8 cellular contexts compared by ENCODE assay signal in the genomic region with DNA sequence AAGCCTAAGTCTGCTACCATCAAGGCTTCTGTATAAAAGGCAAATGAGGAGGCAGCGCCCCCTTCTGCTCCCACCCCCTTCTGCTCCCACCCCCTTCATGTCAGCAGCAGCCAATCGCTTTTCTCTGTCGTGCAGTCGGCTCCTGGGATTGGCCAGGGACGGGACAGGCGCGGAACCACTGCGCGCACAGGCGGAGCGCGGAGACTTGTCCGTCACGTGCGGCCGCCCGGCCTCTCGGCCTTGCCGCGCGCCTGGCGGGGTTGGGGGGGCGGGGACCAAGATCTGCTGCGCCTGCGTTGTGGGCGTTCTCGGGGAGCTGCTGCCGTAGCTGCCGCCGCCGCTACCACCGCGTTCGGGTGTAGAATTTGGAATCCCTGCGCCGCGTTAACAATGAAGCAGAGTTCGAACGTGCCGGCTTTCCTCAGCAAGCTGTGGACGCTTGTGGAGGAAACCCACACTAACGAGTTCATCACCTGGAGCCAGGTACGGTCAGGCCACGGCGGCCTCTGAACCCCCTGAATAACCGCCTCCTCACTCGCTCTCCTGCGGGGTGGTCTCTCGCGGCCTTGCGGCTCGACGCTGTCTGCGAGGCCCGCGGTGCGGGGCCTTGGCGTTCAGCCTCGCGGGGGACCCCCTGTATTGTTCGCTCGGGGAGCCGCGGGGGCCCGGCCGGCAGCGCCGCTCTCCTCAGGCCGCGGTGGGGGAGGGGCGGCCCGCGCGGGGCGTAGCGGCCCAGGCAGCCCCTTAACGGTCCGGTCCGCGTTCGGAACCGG. TPM values are rescaled to one million over a fixed set of nuclear protein-coding genes. Genes with fewer than 3 reads are reported as not detected.
DNase-seq lines count a peak whose midpoint lies in the region; ATAC-seq and TF ChIP-seq lines count a peak whose summit lies in the region.

Gene HSF2, plus strand, starts transcription at position 305 of the 773 bp plus-strand sequence. Its CDS starts 86 bp downstream, at position 391.

- H3K27me3 ChIP-seq in RWPE2 (ENCODE audit: insufficient read depth, poor library complexity, severe bottlenecking): no peaks in the 10 kb centered on the region

- H3K4me3 Mint-ChIP-seq in nephron progenitor cell: peak within 1 kb of the TSS; percentile 99
- H3K4me3 Mint-ChIP-seq in stimulated activated naive CD8-positive, alpha-beta T cell treated with anti-CD3 and anti-CD28 coated beads, Interleukin-15, amount 100 ng/mL, for 72 hours: peak within 1 kb of the TSS; percentile 95 to 100

- H3K27me3 Mint-ChIP-seq in nephron progenitor cell (ENCODE audit: low read depth, poor library complexity): peaks cover 6% of the 10 kb centered on the region
- H3K27me3 Mint-ChIP-seq in stimulated activated naive CD8-positive, alpha-beta T cell treated with anti-CD3 and anti-CD28 coated beads, Interleukin-15, amount 100 ng/mL, for 72 hours: no peaks in the 10 kb centered on the region

- H3K4me1 ChIP-seq in RWPE2 (ENCODE audit: insufficient read depth, poor library complexity, severe bottlenecking): peaks cover 16% of the 10 kb centered on the region

- ATAC-seq in RWPE2 (ENCODE audit: low read depth): peak; percentile 99
- peak; percentile 97 for ATAC-seq in stimulated activated naive CD8-positive, alpha-beta T cell treated with anti-CD3 and anti-CD28 coated beads, Interleukin-15, amount 100 ng/mL, for 72 hours

- no peaks in the 10 kb centered on the region for H3K9me3 Mint-ChIP-seq in nephron progenitor cell
- no peaks in the 10 kb centered on the region for H3K9me3 Mint-ChIP-seq in stimulated activated naive CD8-positive, alpha-beta T cell treated with anti-CD3 and anti-CD28 coated beads, Interleukin-15, amount 100 ng/mL, for 72 hours

- H3K36me3 ChIP-seq in RWPE2 (ENCODE audit: low read depth): no peaks in the 10 kb centered on the region; the same call in 1 of the 2 replicates

- H3K36me3 Mint-ChIP-seq in nephron progenitor cell (ENCODE audit: low read depth): peaks cover 29% of the 10 kb centered on the region

- H3K27ac ChIP-seq in RWPE2 (ENCODE audit: poor library complexity, severe bottlenecking): peak within 1 kb of the TSS; percentile 39

- H3K27ac Mint-ChIP-seq in nephron progenitor cell: peak within 1 kb of the TSS; percentile 96
- H3K27ac Mint-ChIP-seq in stimulated activated naive CD8-positive, alpha-beta T cell treated with anti-CD3 and anti-CD28 coated beads, Interleukin-15, amount 100 ng/mL, for 72 hours: peak within 1 kb of the TSS; percentile 96 to 99

- peaks cover 35% of the 10 kb centered on the region for H3K4me1 Mint-ChIP-seq in nephron progenitor cell
- peaks cover 41% of the 10 kb centered on the region for H3K4me1 Mint-ChIP-seq in stimulated activated naive CD8-positive, alpha-beta T cell treated with anti-CD3 and anti-CD28 coated beads, Interleukin-15, amount 100 ng/mL, for 72 hours

- H3K9me3 ChIP-seq in RWPE2 (ENCODE audit: severe bottlenecking): no peaks in the 10 kb centered on the region

- DNase-seq in ELF-1 (ENCODE audit: low read depth, low spot score) (peak; percentile 98), H4 (ENCODE audit: low spot score) (peak; percentile 96), LoVo (ENCODE audit: low spot score) (peak; percentile 93), RWPE2 (ENCODE audit: low spot score) (peak; percentile 94), fibroblast of the aortic adventitia (ENCODE audit: low read depth) (peak; percentile 97), nephron progenitor cell (peak; percentile 89)
- DNase-seq in activated T-helper 9 cell treated with anti-CD3 and anti-CD28 coated beads, Interleukin-2, amount 50 U/mL, for 16 hours (ENCODE audit: low read depth): peak; percentile 91
- peak; percentile 90 to 97 for DNase-seq in stimulated activated naive CD8-positive, alpha-beta T cell treated with anti-CD3 and anti-CD28 coated beads, Interleukin-15, amount 100 ng/mL, for 72 hours

- peak; percentile 30 for TF ChIP-seq CTCF in RWPE2 (IDR thresholded peaks at IDR 0.05; ENCODE audit: poor library complexity, severe bottlenecking)
- TF ChIP-seq CTCF in fibroblast of the aortic adventitia (IDR thresholded peaks at IDR 0.05; ENCODE audit: insufficient read depth, low read length): peak; percentile 28
- TF ChIP-seq CTCF in nephron progenitor cell (IDR thresholded peaks at IDR 0.05): no peak

- H3K4me3 ChIP-seq in RWPE2 (ENCODE audit: severe bottlenecking) (peak within 1 kb of the TSS; percentile 99), fibroblast of the aortic adventitia (ENCODE audit: low read depth, low read length) (peak within 1 kb of the TSS; percentile 98)

RNA-seq across cellular contexts. Expression of gene HSF2, which starts in this region (rescaled TPM):
- 19.5 and 31.6 TPM in 2 replicates for total RNA-seq in H4 (2014; rRNA removed; shearing (Covaris generic))
- total RNA-seq in fibroblast of the aortic adventitia (ENCODE audit: low replicate concordance): 21.4 and 36.5 TPM in 2 replicates

Comparison
In these comparisons a context has a peak if more than half of its experiments do, and no peak if none do; other contexts are left out.
1. Peak in every context shown above with its lines: DNase-seq, ATAC-seq, H3K4me3 ChIP-seq and H3K27ac ChIP-seq.